In the genomic region with DNA sequence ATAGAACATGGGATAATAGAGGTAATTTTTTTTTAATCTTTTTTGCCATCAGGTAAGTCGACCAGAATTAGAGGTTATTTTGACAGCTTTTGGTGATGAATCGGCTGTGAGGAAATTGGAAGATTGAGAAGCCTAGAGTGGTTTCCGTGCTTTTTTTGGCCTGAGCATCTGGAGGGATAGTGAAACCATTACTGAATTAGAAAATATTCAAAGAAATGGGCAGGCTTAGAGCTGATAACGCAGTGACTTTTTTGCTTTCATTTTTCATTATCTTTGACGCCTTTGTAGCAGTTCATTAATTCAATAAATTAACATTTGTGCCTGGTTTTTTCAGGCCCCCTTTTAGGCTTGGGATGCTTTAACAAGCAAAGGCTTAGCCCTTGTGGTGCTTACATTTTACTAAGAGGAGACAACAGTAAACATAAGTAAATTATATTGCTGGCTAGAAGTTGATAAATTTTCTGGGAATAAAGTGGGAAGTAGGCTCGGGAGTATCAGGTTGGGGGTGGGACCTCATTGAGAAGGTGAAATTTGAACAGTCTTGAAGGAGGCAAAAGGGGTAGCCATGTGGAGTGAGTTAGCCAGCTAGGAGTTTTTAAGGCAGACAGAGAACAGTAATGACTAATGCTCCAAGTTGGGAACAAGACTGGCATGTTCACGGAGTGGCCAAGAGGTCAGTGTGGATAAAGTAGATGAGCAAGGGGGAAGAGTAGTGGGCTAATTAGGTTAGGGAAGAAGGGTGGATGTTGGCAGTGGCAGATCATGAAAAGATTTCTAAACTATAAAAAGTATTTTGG, we compare ENCODE assay signal across 20 cellular contexts. TPM values are rescaled to one million over a fixed set of nuclear protein-coding genes. Genes with fewer than 3 reads are reported as not detected.
"Had no signal": no experiment of that assay in that cellular context is flagged by ENCODE, and none has a peak within 500 bp of the region (broad histone marks: within the 10 kb centered on the region; RNA-seq: fewer than 3 reads in every experiment).

No MANE protein-coding gene starts in this region.

- H3K27me3 ChIP-seq: cardiac muscle cell, colonic mucosa, transverse colon, vagina had no signal

- H3K4me3 ChIP-seq: cardiac muscle cell, colonic mucosa, left ventricle myocardium inferior, prostate gland, smooth muscle cell, transverse colon, vagina had no signal

- H3K4me2 ChIP-seq: smooth muscle cell had no signal

- ATAC-seq: esophagus mucosa; right cardiac atrium; stimulated activated naive CD8-positive, alpha-beta T cell treated with anti-CD3 and anti-CD28 coated beads, Interleukin-15, Interleukin-2, amounts not matched to agents 100 U/mL and 50 U/mL, for 24 hours had no signal

- H3K9me3 ChIP-seq: colonic mucosa, left ventricle myocardium inferior, prostate gland, transverse colon, vagina had no signal

- H3K36me3 ChIP-seq: cardiac muscle cell, colonic mucosa, prostate gland had no signal

- H3K4me1 ChIP-seq: colonic mucosa, left ventricle myocardium inferior, prostate gland, vagina had no signal

- H3K27ac ChIP-seq: cardiac muscle cell, colonic mucosa, left ventricle myocardium inferior, prostate gland, transverse colon, vagina had no signal

- DNase-seq: activated CD4-positive, alpha-beta T cell treated with anti-CD3 and anti-CD28 coated beads, Interleukin-2, amount 50 U/mL, for 48 hours; activated CD4-positive, CD25-positive, alpha-beta regulatory T cell treated with anti-CD3 and anti-CD28 coated beads, Interleukin-2, amount 50 U/mL, for 72 hours; activated effector memory CD4-positive, alpha-beta T cell treated with Interleukin-2 at 50 U/mL for 16 hours; activated naive CD4-positive, alpha-beta T cell treated with anti-CD3 and anti-CD28 coated beads, Interleukin-2, amount 50 U/mL, for 16 hours; activated T-cell treated with anti-CD3 and anti-CD28 coated beads, Interleukin-2, amount 50 U/mL, for 1 hour; colonic mucosa; left ventricle myocardium inferior; mesendoderm; occipital lobe; right cardiac atrium; stimulated activated CD4-positive, alpha-beta T cell treated with anti-CD3 and anti-CD28 coated beads, Interleukin-4, amount 100 ng/mL, for 4 hours; stimulated activated CD8-positive, alpha-beta memory T cell treated with anti-CD3 and anti-CD28 coated beads, Interleukin-4, amount 100 ng/mL, for 48 hours; stimulated activated naive CD8-positive, alpha-beta T cell treated with anti-CD3 and anti-CD28 coated beads, Interleukin-15, Interleukin-2, amounts not matched to agents 100 U/mL and 50 U/mL, for 24 hours; transverse colon had no signal

RNA-seq across cellular contexts. Expression of gene KCTD4, which starts 44.1 kb away (rescaled TPM):
- total RNA-seq: cardiac muscle cell, esophagus mucosa, kidney epithelial cell, prostate gland, smooth muscle cell, vagina had no signal
- polyA plus RNA-seq: cardiac muscle cell, smooth muscle cell had no signal
